Comparison of ENCODE assay signal across 8 cellular contexts in genomic region chr19:9914315-9915207, GRCh38. TPM values are rescaled to one million over a fixed set of nuclear protein-coding genes. Genes with fewer than 3 reads are reported as not detected.
DNase-seq lines count a peak whose midpoint lies in the region; ATAC-seq and TF ChIP-seq lines count a peak whose summit lies in the region.

No MANE protein-coding gene starts in this region.

- DNase-seq in DND-41 (peak; percentile 74), HUDEP-2 (lab: John Stamatoyannopoulos, UW; ENCODE audit: unreplicated experiment in 76 of 76) (peak in 71 of 76 experiments; percentile 37 to 93 (median 79)), RWPE1 (ENCODE audit: low spot score) (peak; percentile 92), fibroblast of the aortic adventitia (ENCODE audit: low read depth) (peak; percentile 58), neuronal stem cell (ENCODE audit: low spot score) (peak; percentile 79)

- no peak overlapping the region for H2BK5ac ChIP-seq in neuronal stem cell (ENCODE audit: low read length)

- peak overlapping the region; percentile 51 for H2AK5ac ChIP-seq in neuronal stem cell (ENCODE audit: low read depth, low read length)

- H3K14ac ChIP-seq in neuronal stem cell (ENCODE audit: low read length) = no peak overlapping the region

- H3K4ac ChIP-seq in neuronal stem cell (ENCODE audit: low read length) = no peak overlapping the region

- H3K79me2 ChIP-seq in DND-41 (ENCODE audit: insufficient read depth, low read length) = no peaks in the 10 kb centered on the region

- H3K9ac ChIP-seq in DND-41 (ENCODE audit: low read depth, low read length) (peak overlapping the region; percentile 16; the same call in 1 of the 2 replicates), neuronal stem cell (ENCODE audit: low read depth, low read length, poor library complexity) (peak overlapping the region; percentile 74), stomach smooth muscle (ENCODE audit: low read length in 2 of 2) (no peak overlapping the region)

- no peak overlapping the region for H3K27ac Mint-ChIP-seq in activated T-helper 17 cell treated with anti-CD3 and anti-CD28 coated beads, Interleukin-2, amount 50 U/mL, for 72 hours

- H3K9me3 Mint-ChIP-seq in activated T-helper 17 cell treated with anti-CD3 and anti-CD28 coated beads, Interleukin-2, amount 50 U/mL, for 72 hours = no peaks in the 10 kb centered on the region

- no peaks in the 10 kb centered on the region for H3K36me3 Mint-ChIP-seq in activated T-helper 17 cell treated with anti-CD3 and anti-CD28 coated beads, Interleukin-2, amount 50 U/mL, for 72 hours (ENCODE audit: low read depth)

- H3K27me3 ChIP-seq in DND-41 (ENCODE audit: insufficient read depth, low read length, poor library complexity) = peaks cover 3% of the 10 kb centered on the region
- H3K27me3 ChIP-seq in neuronal stem cell (ENCODE audit: control insufficient read depth in 3 of 3, insufficient read depth in 3 of 3, low read depth in 1 of 3, low read length in 3 of 3) = peaks cover 14 to 33% (median 28%) of the 10 kb centered on the region in 3 experiments
- H3K27me3 ChIP-seq in stomach smooth muscle (ENCODE audit: control insufficient read depth in 1 of 2, insufficient read depth in 2 of 2, low read length in 2 of 2) = peaks cover 37 to 44% of the 10 kb centered on the region in 2 donors

- H3K27ac ChIP-seq in DND-41 (ENCODE audit: low read length) (no peak overlapping the region), RWPE1 (peak overlapping the region; percentile 21), neuronal stem cell (replicated peaks; ENCODE audit: low read length) (no peak overlapping the region), stomach smooth muscle (ENCODE audit: low read length) (no peak overlapping the region)

- no peak overlapping the region for H4K91ac ChIP-seq in neuronal stem cell (ENCODE audit: low read depth, low read length, poor library complexity)

- peaks cover 10% of the 10 kb centered on the region for H3K4me1 ChIP-seq in DND-41 (ENCODE audit: insufficient read depth, low read length)
- H3K4me1 ChIP-seq in neuronal stem cell (ENCODE audit: control insufficient read depth in 2 of 2, insufficient read depth in 1 of 2, low read depth in 1 of 2, low read length in 2 of 2) = peaks cover 3 to 5% of the 10 kb centered on the region in 2 donors
- peaks cover 9% of the 10 kb centered on the region for H3K4me1 ChIP-seq in stomach smooth muscle (ENCODE audit: control insufficient read depth, insufficient read depth, low read length)

- H4K8ac ChIP-seq in neuronal stem cell (ENCODE audit: low read depth, low read length) = no peak overlapping the region

- peaks cover 18% of the 10 kb centered on the region for H3K27me3 Mint-ChIP-seq in activated T-helper 17 cell treated with anti-CD3 and anti-CD28 coated beads, Interleukin-2, amount 50 U/mL, for 72 hours

- H3K18ac ChIP-seq in neuronal stem cell (ENCODE audit: low read length) = peak overlapping the region; percentile 95

- no peak overlapping the region for H2BK15ac ChIP-seq in neuronal stem cell (ENCODE audit: low read length)

- peak overlapping the region; percentile 53 for H3K4me2 ChIP-seq in DND-41 (ENCODE audit: insufficient read depth, low read length)
- peak overlapping the region; percentile 98 for H3K4me2 ChIP-seq in neuronal stem cell (ENCODE audit: insufficient read depth, low read length, poor library complexity, severe bottlenecking)

- H3K4me3 ChIP-seq in DND-41 (ENCODE audit: low read depth in 1 of 2, low read length in 2 of 2) (peak overlapping the region in 1 of 2 experiments; percentile 24; a peak in 1 of 4 replicates), fibroblast of the aortic adventitia (ENCODE audit: low read depth, low read length) (peak overlapping the region; percentile 55), neuronal stem cell (ENCODE audit: low read length in 2 of 2) (peak overlapping the region; percentile 43 to 81), stomach smooth muscle (ENCODE audit: low read length in 2 of 2) (peak overlapping the region; percentile 59 to 61)

- H3K4me1 Mint-ChIP-seq in activated T-helper 17 cell treated with anti-CD3 and anti-CD28 coated beads, Interleukin-2, amount 50 U/mL, for 72 hours = no peaks in the 10 kb centered on the region

- H3K79me1 ChIP-seq in neuronal stem cell (ENCODE audit: low read depth, low read length) = peaks cover 2% of the 10 kb centered on the region

- H3K9me3 ChIP-seq in DND-41 (ENCODE audit: insufficient read depth, low read length, severe bottlenecking) (no peaks in the 10 kb centered on the region), neuronal stem cell (replicated peaks in 1 of 2; ENCODE audit: control insufficient read depth in 2 of 2, insufficient read depth in 1 of 2, low read depth in 1 of 2, low read length in 2 of 2) (no peaks in the 10 kb centered on the region), stomach smooth muscle (ENCODE audit: control insufficient read depth in 2 of 2, low read length in 2 of 2) (no peaks in the 10 kb centered on the region)

- H3K36me3 ChIP-seq in DND-41 (ENCODE audit: insufficient read depth, low read length) (no peaks in the 10 kb centered on the region), neuronal stem cell (replicated peaks in 1 of 2; ENCODE audit: control insufficient read depth in 2 of 2, insufficient read depth in 2 of 2, low read length in 2 of 2) (no peaks in the 10 kb centered on the region), stomach smooth muscle (ENCODE audit: control insufficient read depth in 2 of 2, insufficient read depth in 2 of 2, low read length in 2 of 2) (no peaks in the 10 kb centered on the region)

- WGBS in neuronal stem cell (ENCODE audit: extremely low coverage in 2 of 2, insufficient read length in 2 of 2, insufficient replicate concordance in 1 of 2), 2 donors = no CpG with 5 or more reads among the region's 65 CpGs

- POLR2A ChIA-PET in RWPE1 (lab: Yijun Ruan, JAX; ENCODE audit: low non-redundant PET) = no interaction called here

- no peak overlapping the region for H2BK12ac ChIP-seq in neuronal stem cell (ENCODE audit: low read length)

- CTCF ChIA-PET in RWPE1 (lab: Yijun Ruan, JAX) = interaction anchor here (0.6 to 0.7 kb wide), 3 partner anchors 54 to 179 kb away, joined by 3 read pairs; no protein-coding TSS in a partner anchor

- H2BK120ac ChIP-seq in neuronal stem cell (ENCODE audit: low read depth, low read length) = no peak overlapping the region

- H4K20me1 ChIP-seq in DND-41 (ENCODE audit: insufficient read depth, low read length) = no peaks in the 10 kb centered on the region

- H3K4me3 Mint-ChIP-seq in activated T-helper 17 cell treated with anti-CD3 and anti-CD28 coated beads, Interleukin-2, amount 50 U/mL, for 72 hours = peak overlapping the region; percentile 44

- ATAC-seq in DND-41 (ENCODE audit: insufficient read depth, low read depth) (peak; percentile 92), GM18520 (IDR thresholded peaks at IDR 0.05; ENCODE audit: unreplicated experiment) (no peak)
- peak; percentile 98 for ATAC-seq in activated T-helper 17 cell treated with anti-CD3 and anti-CD28 coated beads, Interleukin-2, amount 50 U/mL, for 72 hours (replicated peaks)

- H2AFZ ChIP-seq in DND-41 (ENCODE audit: low read depth, low read length) (peak overlapping the region; percentile 37; the same call in 1 of the 2 replicates), neuronal stem cell (ENCODE audit: low read length) (peak overlapping the region; percentile 89)

- H3K23ac ChIP-seq in neuronal stem cell (ENCODE audit: low read depth, low read length, poor library complexity) = peak overlapping the region; percentile 75

- TF ChIP-seq CTCF in DND-41 (IDR thresholded peaks at IDR 0.05; ENCODE audit: borderline replicate concordance, extremely low read depth, low read length, poor library complexity, severe bottlenecking) = peak; percentile 60
- TF ChIP-seq CTCF in RWPE1 (conservative IDR thresholded peaks at IDR 0.05; ENCODE audit: low read depth) = peak; percentile 76
- TF ChIP-seq CTCF in fibroblast of the aortic adventitia (IDR thresholded peaks at IDR 0.05; ENCODE audit: insufficient read depth, low read length) = peak; percentile 41

RNA-seq across cellular contexts. Expression of gene OLFM2, which starts 21.8 kb away (rescaled TPM):
- 1 to 10 TPM; 1.6 to 7.4 TPM for total RNA-seq in activated T-helper 17 cell treated with anti-CD3 and anti-CD28 coated beads, Interleukin-2, amount 50 U/mL, for 72 hours
- 0.82 and 16.0 TPM in 2 replicates for total RNA-seq in fibroblast of the aortic adventitia (ENCODE audit: low replicate concordance)
- polyA plus RNA-seq in neuronal stem cell (2013, experiment 1 of 2) = 16.6 TPM
- 17.4 TPM for polyA plus RNA-seq in neuronal stem cell (2013, experiment 2 of 2)

Comparison
In these comparisons a context has a peak if more than half of its experiments do, and no peak if none do; other contexts are left out.
1. H3K9ac ChIP-seq: peak in DND-41 (single experiment) and neuronal stem cell (single experiment); none in stomach smooth muscle (0 of 2).
2. Peak in every context shown above with its lines, with median percentiles within 50 percentile points of each other: DNase-seq and CTCF ChIP-seq.